6 cellular contexts compared by ENCODE assay signal in genomic region chr15:32227410-32228114, GRCh38.
DNase-seq lines count a peak whose midpoint lies in the region; FAIRE-seq and TF ChIP-seq lines count a peak whose summit lies in the region.
"Not testable (repeated sequence)": the region's sequence is repeated elsewhere in the genome, so short reads cannot be mapped to it uniquely, and the experiment has no call there.

No MANE protein-coding gene starts in this region.

- H3K4me1 ChIP-seq in HAP-1, neural progenitor cell: not testable (repeated sequence)

- FAIRE-seq in bronchial epithelial cell (lab: Jason Lieb, UNC) (peak; percentile 98), islet of Langerhans (lab: Jason Lieb, UNC) (peak; percentile 99), urothelium cell line (lab: Jason Lieb, UNC) (peak; percentile 44)

- H3K27me3 Mint-ChIP-seq in neural progenitor cell (ENCODE audit: insufficient read depth, low read depth), result not testable (repeated sequence)

- H3K27me3 ChIP-seq in HAP-1 (ENCODE audit: low read depth); bronchial epithelial cell (ENCODE audit: control insufficient read depth, insufficient read depth, low read length); neural progenitor cell: not testable (repeated sequence)

- not testable (repeated sequence) for H3K9me3 Mint-ChIP-seq in neural progenitor cell

- H3K79me2 ChIP-seq in neural progenitor cell (ENCODE audit: low read depth), result not testable (repeated sequence)

- H3K4me3 Mint-ChIP-seq in neural progenitor cell, result not testable (repeated sequence)

- not testable (repeated sequence) for H3K36me3 ChIP-seq in HAP-1 (replicated peaks); bronchial epithelial cell (ENCODE audit: control insufficient read depth, insufficient read depth, low read length); neural progenitor cell

- H3K4me1 Mint-ChIP-seq in neural progenitor cell, result not testable (repeated sequence)

- H3K9ac ChIP-seq in neural progenitor cell, result not testable (repeated sequence)

- not testable (repeated sequence) for H3K27ac ChIP-seq in neural progenitor cell

- not testable (repeated sequence) for H3K9me3 ChIP-seq in HAP-1; neural progenitor cell (ENCODE audit: low read depth)

- not testable (repeated sequence) for H2AFZ ChIP-seq in neural progenitor cell (replicated peaks)

- not testable (repeated sequence) for H3F3A ChIP-seq in neural progenitor cell (ENCODE audit: low read depth)

- not testable (repeated sequence) for H3K36me3 Mint-ChIP-seq in neural progenitor cell

- in situ Hi-C loops in HAP-1 (cut with MboI; ENCODE audit: low sequenced_read_pairs), result not testable (repeated sequence)

- not testable (repeated sequence) for TF ChIP-seq CTCF in bronchial epithelial cell (IDR thresholded peaks at IDR 0.05; ENCODE audit: insufficient read depth, low read length, severe bottlenecking); neural progenitor cell (IDR thresholded peaks at IDR 0.05)

- DNase-seq in HAP-1 (ENCODE audit: low spot score in 2 of 2) (peak; percentile 42 to 54), SK-N-DZ (ENCODE audit: low spot score) (peak; percentile 47), neural progenitor cell (ENCODE audit: low spot score) (peak; percentile 1)
- DNase-seq in bronchial epithelial cell (ENCODE audit: low read depth); urothelium cell line (ENCODE audit: low spot score): not testable (repeated sequence)

- H3K4me3 ChIP-seq in HAP-1; bronchial epithelial cell (ENCODE audit: low read depth, low read length); neural progenitor cell: not testable (repeated sequence)

- not testable (repeated sequence) for H4K20me1 ChIP-seq in neural progenitor cell (ENCODE audit: low read depth)

- H3K4me2 ChIP-seq in neural progenitor cell, result not testable (repeated sequence)

- H3K27ac Mint-ChIP-seq in neural progenitor cell, result not testable (repeated sequence)
